ENCODE assay signal across 9 cellular contexts in the genomic region with DNA sequence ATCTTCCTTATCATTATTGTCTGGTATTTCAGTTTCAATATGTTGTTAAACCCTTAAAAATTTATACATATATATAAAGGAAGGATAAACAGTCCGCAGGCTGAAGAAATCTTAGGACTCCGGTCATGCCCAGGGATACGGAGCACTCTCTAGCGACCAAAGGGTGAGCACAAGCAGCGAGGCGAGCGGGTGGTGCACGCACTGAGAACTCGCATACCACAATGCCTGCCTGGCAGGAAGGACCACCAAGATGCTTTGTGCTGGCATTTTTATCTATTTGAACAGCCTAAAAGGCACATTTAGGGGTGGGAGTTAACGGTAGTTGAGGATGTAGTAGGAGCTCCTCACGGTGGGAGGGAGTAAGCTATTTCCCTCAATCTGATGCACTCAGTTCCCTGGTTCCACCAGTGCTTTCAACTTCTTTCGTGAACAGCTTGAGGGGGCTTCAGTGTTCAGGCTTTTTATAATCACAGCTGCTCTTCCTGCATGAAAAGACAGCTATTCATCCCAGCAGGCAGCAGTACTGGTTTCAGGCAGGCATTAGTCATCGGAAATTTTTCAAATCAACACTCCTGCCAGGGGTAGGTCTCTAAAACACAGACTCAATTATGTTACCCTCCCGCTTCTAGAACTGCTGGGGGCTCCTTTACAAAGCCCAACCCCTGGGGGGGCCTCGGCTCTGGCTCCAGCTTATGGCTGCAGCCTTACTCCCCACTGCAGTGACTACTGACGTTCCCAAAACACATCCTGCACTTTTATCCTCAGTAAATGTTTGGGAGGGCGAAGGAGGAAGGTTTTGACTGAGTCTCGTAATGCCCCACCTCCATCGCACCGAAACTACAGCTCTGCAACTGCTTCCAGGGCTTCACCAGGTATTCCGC. TPM values are rescaled to one million over a fixed set of nuclear protein-coding genes. Genes with fewer than 3 reads are reported as not detected.
DNase-seq lines count a peak whose midpoint lies in the region; ATAC-seq and TF ChIP-seq lines count a peak whose summit lies in the region.
"Had no signal": no experiment of that assay in that cellular context is flagged by ENCODE, and none has a peak within 500 bp of the region (broad histone marks: within the 10 kb centered on the region; RNA-seq: fewer than 3 reads in every experiment).

No MANE protein-coding gene starts in this region.

- intact Hi-C loops in left cardiac atrium (cut with DNase I): no loop called here
- intact Hi-C loops in gastrocnemius medialis (cut with DNase I; ENCODE audit: low total_unique reads): no loop called here

- H3K27ac Mint-ChIP-seq in HFFc6: peak overlapping the region; percentile 74
- H3K27ac Mint-ChIP-seq in naive thymus-derived CD8-positive, alpha-beta T cell: peak overlapping the region in 3 of 10 donors; percentile 27 to 71 (median 44)
- H3K27ac Mint-ChIP-seq: memory B cell had no signal

- POLR2A ChIA-PET in naive thymus-derived CD8-positive, alpha-beta T cell (lab: Charles Lee): no interaction called here

- H3K27me3 Mint-ChIP-seq in HFFc6 (ENCODE audit: insufficient read depth): peaks cover under 1% of the 10 kb centered on the region; the same call in 1 of the 2 replicates
- no peaks in the 10 kb centered on the region for H3K27me3 Mint-ChIP-seq in naive thymus-derived CD8-positive, alpha-beta T cell
- H3K27me3 Mint-ChIP-seq: memory B cell had no signal

- peaks cover 54% of the 10 kb centered on the region for H3K4me1 ChIP-seq in adipocyte (ENCODE audit: control insufficient read depth, insufficient read depth, low read length)
- H3K4me1 ChIP-seq in gastrocnemius medialis: peaks cover 63 to 64% of the 10 kb centered on the region in 2 donors

- no peaks in the 10 kb centered on the region for H3K9me3 Mint-ChIP-seq in HFFc6
- H3K9me3 Mint-ChIP-seq in naive thymus-derived CD8-positive, alpha-beta T cell: peaks cover 0 to 1% (median 0%) of the 10 kb centered on the region in 9 donors
- H3K9me3 Mint-ChIP-seq: memory B cell had no signal

- in situ Hi-C loops in gastrocnemius medialis (cut with MboI; ENCODE audit: low sequenced_read_pairs in 4 of 4): no loop called here

- H3K36me3 Mint-ChIP-seq in HFFc6 (ENCODE audit: low read depth): peaks cover 18% of the 10 kb centered on the region
- H3K36me3 Mint-ChIP-seq in naive thymus-derived CD8-positive, alpha-beta T cell: peaks cover 0 to 63% (median 12%) of the 10 kb centered on the region in 3 donors

- peaks cover 7% of the 10 kb centered on the region for H3K36me3 ChIP-seq in adipocyte (ENCODE audit: control insufficient read depth, insufficient read depth, low read length, severe bottlenecking)
- H3K36me3 ChIP-seq in gastrocnemius medialis: no peaks in the 10 kb centered on the region

- DNase-seq in HFFc6 (peak; percentile 33), adipocyte (ENCODE audit: low read depth) (peak; percentile 62), left cardiac atrium (no peak), gastrocnemius medialis (no peak), NCI-H2029 (lab: John Stamatoyannopoulos, UW) (no peak)
- DNase-seq in central memory CD4-positive, alpha-beta T cell: no peak
- no peak for DNase-seq in naive thymus-derived CD8-positive, alpha-beta T cell

- H3K9me3 ChIP-seq in adipocyte (ENCODE audit: control insufficient read depth, low read length) (no peaks in the 10 kb centered on the region), gastrocnemius medialis (no peaks in the 10 kb centered on the region)

- H3K4me3 ChIP-seq in adipocyte (ENCODE audit: low read length): peak overlapping the region; percentile 61
- H3K4me3 ChIP-seq in gastrocnemius medialis: no peak overlapping the region

- no peak for TF ChIP-seq CTCF in HFFc6 (IDR thresholded peaks at IDR 0.05)
- TF ChIP-seq CTCF in gastrocnemius medialis (IDR thresholded peaks at IDR 0.05 in 4 of 5, conservative IDR thresholded peaks at IDR 0.05 in 1 of 5): no peak

- ATAC-seq in left cardiac atrium (peak; percentile 21 to 68), gastrocnemius medialis (no peak), HG02970 (IDR thresholded peaks at IDR 0.05; ENCODE audit: low FRiP score, unreplicated experiment) (no peak)
- no peak for ATAC-seq in naive thymus-derived CD8-positive, alpha-beta T cell

- H3K9ac ChIP-seq in adipocyte (ENCODE audit: low read length): peak overlapping the region; percentile 66

- no peak for TF ChIP-seq POLR2A in gastrocnemius medialis (IDR thresholded peaks at IDR 0.05)

- peaks cover 72% of the 10 kb centered on the region for H3K4me1 Mint-ChIP-seq in HFFc6 (ENCODE audit: low read depth)
- H3K4me1 Mint-ChIP-seq in naive thymus-derived CD8-positive, alpha-beta T cell: peaks cover 29 to 82% (median 67%) of the 10 kb centered on the region in 4 donors

- H3K27ac ChIP-seq in gastrocnemius medialis: peak overlapping the region in 3 of 4 donors; percentile 20 to 32 (median 23)

- H3K4me3 Mint-ChIP-seq in HFFc6: peak overlapping the region; percentile 53; the same call in 1 of the 2 replicates
- peak overlapping the region in 4 of 10 donors; percentile 6 to 50 (median 21) for H3K4me3 Mint-ChIP-seq in naive thymus-derived CD8-positive, alpha-beta T cell
- H3K4me3 Mint-ChIP-seq: memory B cell had no signal

- H3K27me3 ChIP-seq in adipocyte (replicated peaks; ENCODE audit: control insufficient read depth, insufficient read depth, low read length): no peaks in the 10 kb centered on the region
- H3K27me3 ChIP-seq in gastrocnemius medialis: no peaks in the 10 kb centered on the region

RNA-seq across cellular contexts. Expression of a gene that starts 6.0 kb away (rescaled TPM):
- 10 to 100 TPM; 54.2 to 63.7 (median 58.1) TPM for total RNA-seq in HFFc6 (2021; fragmentation: NEBNext Ultra II Directional; extraction: Animal tissue kit (Norgen Biotek cat#: 25700))
- total RNA-seq in left cardiac atrium (10 to 100 TPM; 32.5 to 34.7 TPM), gastrocnemius medialis (10 to 100 TPM; 19.7 to 28.7 (median 23.0) TPM)
- 10 to 100 TPM; 81.1 to 85.8 TPM for total RNA-seq in naive thymus-derived CD8-positive, alpha-beta T cell
- polyA plus RNA-seq in naive thymus-derived CD8-positive, alpha-beta T cell: 10 to 100 TPM; 60.7 to 93.6 (median 70.5) TPM

RNA-seq across cellular contexts. Expression of a gene that starts 31.7 kb away (rescaled TPM):
- under 1 TPM in 3 of 6 experiments, not detected in 3; 0.26 to 0.64 (median 0.54) TPM for total RNA-seq in HFFc6 (2021; fragmentation: NEBNext Ultra II Directional; extraction: Animal tissue kit (Norgen Biotek cat#: 25700))
- total RNA-seq in left cardiac atrium (under 1 TPM; 0.42 to 0.77 TPM), gastrocnemius medialis (not detected)
- 1 to 10 TPM; 2.6 to 3.0 TPM for total RNA-seq in naive thymus-derived CD8-positive, alpha-beta T cell
- polyA plus RNA-seq in naive thymus-derived CD8-positive, alpha-beta T cell: under 1 TPM in 1 of 3 donors, not detected in 2; 0.23 TPM

RNA-seq across cellular contexts. Expression of a gene that starts 40.5 kb away (rescaled TPM):
- total RNA-seq in HFFc6 (2021; fragmentation: NEBNext Ultra II Directional; extraction: Animal tissue kit (Norgen Biotek cat#: 25700)): 100 to 1,000 TPM; 315 to 413 (median 347) TPM
- total RNA-seq in left cardiac atrium (100 to 1,000 TPM; 295 to 306 TPM), gastrocnemius medialis (100 to 1,000 TPM in 2 of 4 donors, 10 to 100 TPM in 2; 44.3 to 163 (median 105) TPM)
- 10 to 100 TPM; 34.7 to 36.5 TPM for total RNA-seq in naive thymus-derived CD8-positive, alpha-beta T cell
- polyA plus RNA-seq in naive thymus-derived CD8-positive, alpha-beta T cell: 10 to 100 TPM; 37.1 to 70.2 (median 37.9) TPM

RNA-seq across cellular contexts. Expression of a gene that starts 55.0 kb away (rescaled TPM):
- total RNA-seq in HFFc6 (2021; fragmentation: NEBNext Ultra II Directional; extraction: Animal tissue kit (Norgen Biotek cat#: 25700)): 1 to 10 TPM; 4.2 to 6.2 (median 4.8) TPM
- 1 to 10 TPM; 1.4 to 2.1 TPM for total RNA-seq in left cardiac atrium
- 10 to 100 TPM in 1 of 4 donors, 1 to 10 TPM in 1, under 1 TPM in 1, not detected in 1; 0.84 to 13.4 (median 1.7) TPM for total RNA-seq in gastrocnemius medialis
- total RNA-seq in naive thymus-derived CD8-positive, alpha-beta T cell: under 1 TPM; 0.69 to 0.81 TPM
- polyA plus RNA-seq in naive thymus-derived CD8-positive, alpha-beta T cell: under 1 TPM in 2 of 3 donors, not detected in 1; 0.43 to 0.44 TPM

Comparison
In these comparisons a context has a peak if more than half of its experiments do, and no peak if none do; other contexts are left out.
1. DNase-seq: peak in HFFc6 (single experiment) and adipocyte (single experiment); none in left cardiac atrium (single experiment), gastrocnemius medialis (0 of 2), central memory CD4-positive, alpha-beta T cell (single experiment), NCI-H2029 (single experiment) and naive thymus-derived CD8-positive, alpha-beta T cell (0 of 10).
2. ATAC-seq: peak in left cardiac atrium (2 of 2); none in gastrocnemius medialis (0 of 2), HG02970 (single experiment) and naive thymus-derived CD8-positive, alpha-beta T cell (0 of 2).